ENCODE assay signal across 1 cellular context in the genomic region with DNA sequence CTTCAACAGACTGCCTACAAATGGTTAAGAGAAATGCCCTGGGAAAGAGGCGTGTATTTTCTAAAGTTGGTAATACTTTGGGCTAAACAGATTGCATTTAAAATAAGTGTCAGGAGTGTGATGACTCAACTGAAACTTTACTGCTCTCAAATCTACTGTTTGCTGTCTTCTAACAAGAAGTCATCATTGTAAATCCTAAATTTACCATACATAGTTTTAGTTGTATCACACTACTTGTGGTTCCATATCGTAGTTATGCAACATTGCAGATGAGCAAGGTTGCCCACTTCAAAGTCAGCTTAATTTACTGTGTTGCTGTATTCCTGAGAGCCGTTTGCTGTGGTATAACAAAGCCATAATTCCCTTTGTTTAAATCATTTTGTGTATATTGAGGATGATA.
TF ChIP-seq lines count a peak whose summit lies in the region.

No MANE protein-coding gene starts in this region.

TF ChIP-seq in K562, 482 proteins besides CTCF, POLR2A, EP300 and RAD21 (continued from another document):
- peak; percentile 47; the same call in 1 of the 2 replicates for TF ChIP-seq CEBPG (CRISPR knock-in tag; IDR thresholded peaks at IDR 0.05)
- peak; percentile 33 to 82; a peak in 3 of 4 replicates for TF ChIP-seq CEBPG (tag; conservative IDR thresholded peaks at IDR 0.05 in 1 of 2, IDR thresholded peaks at IDR 0.05 in 1 of 2)
- no peak for TF ChIP-seq STAT5B (CRISPR knock-in tag; IDR thresholded peaks at IDR 0.05)
- TF ChIP-seq ZNF589 (CRISPR knock-in tag; IDR thresholded peaks at IDR 0.05; ENCODE audit: low read depth), result no peak
